10 cellular contexts compared by ENCODE assay signal in genomic region chr6:32046450-32047083, GRCh38. TPM values are rescaled to one million over a fixed set of nuclear protein-coding genes. Genes with fewer than 3 reads are reported as not detected.
DNase-seq lines count a peak whose midpoint lies in the region.
"Had no signal": no experiment of that assay in that cellular context is flagged by ENCODE, and none has a peak within 500 bp of the region (broad histone marks: within the 10 kb centered on the region; RNA-seq: fewer than 3 reads in every experiment).

No MANE protein-coding gene starts in this region.

- H3K9me3 Mint-ChIP-seq in activated CD4-positive, alpha-beta T cell treated with anti-CD3 and anti-CD28 coated beads, Interleukin-2, amount 10 ng/mL, durations not matched to agents 24 days and 14 days = no peaks in the 10 kb centered on the region

- intact Hi-C loops in activated CD4-positive, alpha-beta T cell treated with anti-CD3 and anti-CD28 coated beads, Interleukin-2, amount 10 ng/mL, durations not matched to agents 24 days and 14 days (cut with micrococcal nuclease) = loop anchor here (10.0 kb wide), 1 partner anchor 108 kb away; the partner anchor contains the start of genes PPT2 and PRRT1

- H3K27ac Mint-ChIP-seq in activated CD4-positive, alpha-beta T cell treated with anti-CD3 and anti-CD28 coated beads, Interleukin-2, amount 10 ng/mL, durations not matched to agents 24 days and 14 days = no peak overlapping the region
- H3K27ac Mint-ChIP-seq: activated CD8-positive, alpha-beta memory T cell treated with anti-CD3 and anti-CD28 coated beads, Interleukin-2, amount 10 ng/mL, durations not matched to agents 7 days and 5 days had no signal

- H3K4me3 Mint-ChIP-seq in activated CD4-positive, alpha-beta T cell treated with anti-CD3 and anti-CD28 coated beads, Interleukin-2, amount 10 ng/mL, durations not matched to agents 24 days and 14 days = no peak overlapping the region
- H3K4me3 Mint-ChIP-seq: activated CD8-positive, alpha-beta memory T cell treated with anti-CD3 and anti-CD28 coated beads, Interleukin-2, amount 10 ng/mL, durations not matched to agents 7 days and 5 days had no signal

- DNase-seq in EL = peak; percentile 33
- DNase-seq in RPMI8226 = peak; percentile 18
- peak; percentile 29 for DNase-seq in fibroblast of peridontal ligament (ENCODE audit: extremely low read depth)
- DNase-seq in retina = peak; percentile 57
- DNase-seq in activated CD4-positive, alpha-beta T cell treated with anti-CD3 and anti-CD28 coated beads, Interleukin-2, amount 10 ng/mL, durations not matched to agents 24 days and 14 days = no peak
- DNase-seq in activated T-cell treated with anti-CD3 and anti-CD28 coated beads, Interleukin-2, amount 50 U/mL, for 1 hour = no peak
- no peak for DNase-seq in NOMO-1 treated with DMSO at 0.1 percent for 48 hours (lab: John Stamatoyannopoulos, UW; ENCODE audit: unreplicated experiment)
- DNase-seq in NCI-H2029 (lab: John Stamatoyannopoulos, UW) = no peak
- DNase-seq: activated CD8-positive, alpha-beta memory T cell treated with anti-CD3 and anti-CD28 coated beads, Interleukin-2, amount 10 ng/mL, durations not matched to agents 7 days and 5 days; NCI-H774 had no signal

- H3K27me3 Mint-ChIP-seq in activated CD4-positive, alpha-beta T cell treated with anti-CD3 and anti-CD28 coated beads, Interleukin-2, amount 10 ng/mL, durations not matched to agents 24 days and 14 days = peaks cover 2% of the 10 kb centered on the region

- no peaks in the 10 kb centered on the region for H3K4me1 Mint-ChIP-seq in activated CD4-positive, alpha-beta T cell treated with anti-CD3 and anti-CD28 coated beads, Interleukin-2, amount 10 ng/mL, durations not matched to agents 24 days and 14 days
- H3K4me1 Mint-ChIP-seq: activated CD8-positive, alpha-beta memory T cell treated with anti-CD3 and anti-CD28 coated beads, Interleukin-2, amount 10 ng/mL, durations not matched to agents 7 days and 5 days had no signal

- H3K36me3 Mint-ChIP-seq in activated CD4-positive, alpha-beta T cell treated with anti-CD3 and anti-CD28 coated beads, Interleukin-2, amount 10 ng/mL, durations not matched to agents 24 days and 14 days (ENCODE audit: low read depth) = no peaks in the 10 kb centered on the region
- H3K36me3 Mint-ChIP-seq: activated CD8-positive, alpha-beta memory T cell treated with anti-CD3 and anti-CD28 coated beads, Interleukin-2, amount 10 ng/mL, durations not matched to agents 7 days and 5 days had no signal

RNA-seq across cellular contexts. Expression of gene CYP21A2, which starts 8.4 kb away (rescaled TPM):
- 0.35 TPM in 1 of 2 replicates, not detected in the other for total RNA-seq in activated CD4-positive, alpha-beta T cell treated with anti-CD3 and anti-CD28 coated beads, Interleukin-2, amount 10 ng/mL, durations not matched to agents 24 days and 14 days

RNA-seq across cellular contexts. Expression of gene C4B, which starts 32.0 kb away (rescaled TPM):
- total RNA-seq in activated CD4-positive, alpha-beta T cell treated with anti-CD3 and anti-CD28 coated beads, Interleukin-2, amount 10 ng/mL, durations not matched to agents 24 days and 14 days = 2.9 and 3.7 TPM in 2 replicates

Comparison
In these comparisons a context has a peak if more than half of its experiments do, and no peak if none do; other contexts are left out.
1. DNase-seq: peak in EL (single experiment), RPMI8226 (single experiment), fibroblast of peridontal ligament (single experiment) and retina (single experiment); none in activated CD4-positive, alpha-beta T cell treated with anti-CD3 and anti-CD28 coated beads, Interleukin-2, amount 10 ng/mL, durations not matched to agents 24 days and 14 days (single experiment), activated T-cell treated with anti-CD3 and anti-CD28 coated beads, Interleukin-2, amount 50 U/mL, for 1 hour (single experiment), NOMO-1 treated with DMSO at 0.1 percent for 48 hours (single experiment) and NCI-H2029 (single experiment).